In the genomic region with DNA sequence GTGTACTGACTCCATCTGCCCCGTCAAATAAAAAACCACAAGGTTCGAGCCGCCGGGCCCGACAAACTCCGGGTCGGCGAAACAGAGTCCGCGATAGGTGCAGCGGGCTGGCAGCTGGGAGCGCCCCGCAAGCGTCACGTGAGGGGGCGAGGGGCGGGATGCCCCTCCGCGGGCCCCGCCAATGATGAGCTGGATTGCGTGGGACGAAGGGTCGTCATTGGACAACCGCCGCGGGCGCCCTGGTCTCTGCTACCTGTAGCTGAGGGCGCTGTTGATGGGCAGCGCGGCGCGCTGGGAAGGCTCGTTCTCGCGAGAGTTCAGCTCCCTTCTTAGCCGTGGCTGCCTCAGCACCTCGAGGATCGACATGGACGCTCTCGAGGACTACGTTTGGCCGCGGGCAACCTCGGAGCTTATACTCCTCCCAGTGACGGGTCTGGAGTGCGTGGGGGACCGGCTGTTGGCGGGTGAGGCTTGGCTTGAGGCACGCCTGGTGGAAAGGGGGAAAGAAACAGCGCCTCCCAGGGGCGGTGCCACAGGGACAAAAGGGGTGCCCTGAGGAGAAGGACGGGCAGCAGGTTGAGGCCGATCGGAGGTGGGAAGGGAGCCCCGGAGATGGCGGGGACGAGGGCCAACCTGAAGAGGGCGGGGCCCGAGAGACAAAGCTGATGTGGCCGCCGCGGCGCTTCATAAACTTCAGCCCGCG, we compare ENCODE assay signal across 8 cellular contexts. TPM values are rescaled to one million over a fixed set of nuclear protein-coding genes. Genes with fewer than 3 reads are reported as not detected.
A peak's percentile ranks its signal among the peaks of the same experiment; 100 is the strongest.
DNase-seq lines count a peak whose midpoint lies in the region; ATAC-seq and TF ChIP-seq lines count a peak whose summit lies in the region.

A gene with protein sequence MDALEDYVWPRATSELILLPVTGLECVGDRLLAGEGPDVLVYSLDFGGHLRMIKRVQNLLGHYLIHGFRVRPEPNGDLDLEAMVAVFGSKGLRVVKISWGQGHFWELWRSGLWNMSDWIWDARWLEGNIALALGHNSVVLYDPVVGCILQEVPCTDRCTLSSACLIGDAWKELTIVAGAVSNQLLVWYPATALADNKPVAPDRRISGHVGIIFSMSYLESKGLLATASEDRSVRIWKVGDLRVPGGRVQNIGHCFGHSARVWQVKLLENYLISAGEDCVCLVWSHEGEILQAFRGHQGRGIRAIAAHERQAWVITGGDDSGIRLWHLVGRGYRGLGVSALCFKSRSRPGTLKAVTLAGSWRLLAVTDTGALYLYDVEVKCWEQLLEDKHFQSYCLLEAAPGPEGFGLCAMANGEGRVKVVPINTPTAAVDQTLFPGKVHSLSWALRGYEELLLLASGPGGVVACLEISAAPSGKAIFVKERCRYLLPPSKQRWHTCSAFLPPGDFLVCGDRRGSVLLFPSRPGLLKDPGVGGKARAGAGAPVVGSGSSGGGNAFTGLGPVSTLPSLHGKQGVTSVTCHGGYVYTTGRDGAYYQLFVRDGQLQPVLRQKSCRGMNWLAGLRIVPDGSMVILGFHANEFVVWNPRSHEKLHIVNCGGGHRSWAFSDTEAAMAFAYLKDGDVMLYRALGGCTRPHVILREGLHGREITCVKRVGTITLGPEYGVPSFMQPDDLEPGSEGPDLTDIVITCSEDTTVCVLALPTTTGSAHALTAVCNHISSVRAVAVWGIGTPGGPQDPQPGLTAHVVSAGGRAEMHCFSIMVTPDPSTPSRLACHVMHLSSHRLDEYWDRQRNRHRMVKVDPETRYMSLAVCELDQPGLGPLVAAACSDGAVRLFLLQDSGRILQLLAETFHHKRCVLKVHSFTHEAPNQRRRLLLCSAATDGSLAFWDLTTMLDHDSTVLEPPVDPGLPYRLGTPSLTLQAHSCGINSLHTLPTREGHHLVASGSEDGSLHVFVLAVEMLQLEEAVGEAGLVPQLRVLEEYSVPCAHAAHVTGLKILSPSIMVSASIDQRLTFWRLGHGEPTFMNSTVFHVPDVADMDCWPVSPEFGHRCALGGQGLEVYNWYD (plus strand): TSS at position 324 of the 703 bp plus-strand sequence. CDS start 41 bp downstream, at position 365.

- H3K4me1 ChIP-seq in osteoblast (ENCODE audit: insufficient read depth, low read length) (peaks cover 16% of the 10 kb centered on the region), thoracic aorta (ENCODE audit: control insufficient read depth in 1 of 2, low read depth in 2 of 2) (peaks cover 5 to 21% of the 10 kb centered on the region in 2 donors)

- peaks cover 28% of the 10 kb centered on the region for H3K4me1 Mint-ChIP-seq in activated naive CD8-positive, alpha-beta T cell (ENCODE audit: low read depth)
- H3K4me1 Mint-ChIP-seq in glutamatergic neuron (ENCODE audit: low read depth, unreplicated experiment) = peaks cover 7% of the 10 kb centered on the region

- H3K36me3 ChIP-seq in osteoblast (ENCODE audit: insufficient read depth, low read length) (peaks cover 3% of the 10 kb centered on the region), thoracic aorta (peaks cover 4% of the 10 kb centered on the region)

- peak within 1 kb of the TSS; percentile 99 for H3K4me3 Mint-ChIP-seq in activated naive CD8-positive, alpha-beta T cell
- H3K4me3 Mint-ChIP-seq in glutamatergic neuron (ENCODE audit: unreplicated experiment) = peak within 1 kb of the TSS; percentile 98

- peak within 1 kb of the TSS; percentile 98 for H3K4me2 ChIP-seq in osteoblast (ENCODE audit: insufficient read depth, low read length)

- peaks cover 23% of the 10 kb centered on the region for H4K20me1 ChIP-seq in osteoblast (ENCODE audit: insufficient read depth, low read length)

- H3K27ac Mint-ChIP-seq in activated naive CD8-positive, alpha-beta T cell = peak within 1 kb of the TSS; percentile 100
- H3K27ac Mint-ChIP-seq in glutamatergic neuron (ENCODE audit: unreplicated experiment) = peak within 1 kb of the TSS; percentile 100

- peak; percentile 46 for TF ChIP-seq CTCF in GM12864 (IDR thresholded peaks at IDR 0.05; ENCODE audit: low read depth, low read length, missing control alignments)
- TF ChIP-seq CTCF in glutamatergic neuron (IDR thresholded peaks at IDR 0.05; ENCODE audit: partially characterized antibody, unreplicated experiment) = peak; percentile 18
- peak; percentile 45 for TF ChIP-seq CTCF in osteoblast (IDR thresholded peaks at IDR 0.05; ENCODE audit: extremely low read depth, low read depth, low read length)
- TF ChIP-seq CTCF in thoracic aorta (IDR thresholded peaks at IDR 0.05) = no peak

- H3K27me3 ChIP-seq in osteoblast (ENCODE audit: insufficient read depth, low read length) = no peaks in the 10 kb centered on the region
- H3K27me3 ChIP-seq in thoracic aorta (replicated peaks; ENCODE audit: insufficient read depth) = no peaks in the 10 kb centered on the region

- DNase-seq in GM12864 (ENCODE audit: low read depth) (peak; percentile 96), NCI-H1092 treated with DMSO at 0.1 percent for 48 hours (lab: John Stamatoyannopoulos, UW) (peak; percentile 95), SKM-1 (lab: John Stamatoyannopoulos, UW; ENCODE audit: unreplicated experiment) (peak; percentile 88), glutamatergic neuron (peak; percentile 98), osteoblast (ENCODE audit: insufficient read length, low spot score, missing footprints) (peak; percentile 99), thoracic aorta (ENCODE audit: low spot score) (peak; percentile 93)

- ATAC-seq in HG02623 (IDR thresholded peaks at IDR 0.05; ENCODE audit: unreplicated experiment) (peak; percentile 81), thoracic aorta (ENCODE audit: insufficient number of reproducible peaks, low FRiP score, low read depth) (peak; percentile 80)

- peak within 1 kb of the TSS; percentile 88 for H2AFZ ChIP-seq in osteoblast (ENCODE audit: low read length)

- H3K4me3 ChIP-seq in GM12864 (ENCODE audit: low read depth, low read length) (peak within 1 kb of the TSS; percentile 72), osteoblast (ENCODE audit: insufficient read depth, low read length) (peak within 1 kb of the TSS; percentile 94), thoracic aorta (peak within 1 kb of the TSS; percentile 91)

- H3K36me3 Mint-ChIP-seq in activated naive CD8-positive, alpha-beta T cell = no peaks in the 10 kb centered on the region
- H3K36me3 Mint-ChIP-seq in glutamatergic neuron (ENCODE audit: unreplicated experiment) = no peaks in the 10 kb centered on the region

- peaks cover 54% of the 10 kb centered on the region for H3K79me2 ChIP-seq in osteoblast (ENCODE audit: insufficient read depth, low read length)

- H3K9me3 ChIP-seq in osteoblast (ENCODE audit: low read depth, low read length) = no peaks in the 10 kb centered on the region
- no peaks in the 10 kb centered on the region for H3K9me3 ChIP-seq in thoracic aorta

- H3K27ac ChIP-seq in osteoblast (ENCODE audit: low read depth, low read length) (peak within 1 kb of the TSS; percentile 93), thoracic aorta (peak within 1 kb of the TSS; percentile 97)

- H3K9me3 Mint-ChIP-seq in activated naive CD8-positive, alpha-beta T cell (ENCODE audit: low read depth) = no peaks in the 10 kb centered on the region
- peaks cover 7% of the 10 kb centered on the region for H3K9me3 Mint-ChIP-seq in glutamatergic neuron (ENCODE audit: unreplicated experiment)

- no peaks in the 10 kb centered on the region for H3K27me3 Mint-ChIP-seq in activated naive CD8-positive, alpha-beta T cell
- H3K27me3 Mint-ChIP-seq in glutamatergic neuron (ENCODE audit: unreplicated experiment) = peaks cover 3% of the 10 kb centered on the region

RNA-seq across cellular contexts. Expression of the gene that starts here (rescaled TPM):
- total RNA-seq in glutamatergic neuron (ENCODE audit: unreplicated experiment) = 236 TPM
- total RNA-seq in osteoblast = 74.3 and 98.4 TPM in 2 replicates
- total RNA-seq in thoracic aorta = 100 to 1,000 TPM in 1 of 2 donors, 10 to 100 TPM in 1; 89.9 to 121 TPM

Comparison
In these comparisons a context has a peak if more than half of its experiments do, and no peak if none do; other contexts are left out.
1. Peak in every context shown above with its lines: DNase-seq, ATAC-seq, H3K4me3 ChIP-seq and H3K27ac ChIP-seq.